In genomic region chr12:52171950-52172512, GRCh38 we compare ENCODE assay signal across 9 cellular contexts. TPM values are rescaled to one million over a fixed set of nuclear protein-coding genes. Genes with fewer than 3 reads are reported as not detected.
DNase-seq lines count a peak whose midpoint lies in the region; ATAC-seq and TF ChIP-seq lines count a peak whose summit lies in the region.
"Had no signal": no experiment of that assay in that cellular context is flagged by ENCODE, and none has a peak within 500 bp of the region (broad histone marks: within the 10 kb centered on the region; RNA-seq: fewer than 3 reads in every experiment).

No MANE protein-coding gene starts in this region.

- peaks cover 29% of the 10 kb centered on the region for H3K4me1 Mint-ChIP-seq in HFFc6 (ENCODE audit: low read depth)

- peak; percentile 69 for TF ChIP-seq CTCF in HFFc6 (IDR thresholded peaks at IDR 0.05)

- H3K9me3 Mint-ChIP-seq in HFFc6, result no peaks in the 10 kb centered on the region
- H3K9me3 Mint-ChIP-seq: activated T-helper 1 cell treated with anti-CD3 and anti-CD28 coated beads, Interleukin-12 subunit alpha, Interleukin-12 subunit beta, Interleukin-2, Interleukin-4 antibody, amounts not matched to agents 30 ng/mL and 10 ng/mL and 1 ng/mL, durations not matched to agents 14 hours and 24 hours and 36 hours had no signal

- no peaks in the 10 kb centered on the region for H3K36me3 Mint-ChIP-seq in HFFc6 (ENCODE audit: low read depth)

- no peak overlapping the region for H3K4me3 Mint-ChIP-seq in HFFc6
- H3K4me3 Mint-ChIP-seq: activated T-helper 1 cell treated with anti-CD3 and anti-CD28 coated beads, Interleukin-12 subunit alpha, Interleukin-12 subunit beta, Interleukin-2, Interleukin-4 antibody, amounts not matched to agents 30 ng/mL and 10 ng/mL and 1 ng/mL, durations not matched to agents 14 hours and 24 hours and 36 hours had no signal

- ATAC-seq in left colon, result peak; percentile 38
- no peak for ATAC-seq in HG03432 (IDR thresholded peaks at IDR 0.05; ENCODE audit: unreplicated experiment)
- no peak for ATAC-seq in HG03097 (IDR thresholded peaks at IDR 0.05; ENCODE audit: low FRiP score, unreplicated experiment)
- no peak for ATAC-seq in HG03045 (IDR thresholded peaks at IDR 0.05; ENCODE audit: unreplicated experiment)

- intact Hi-C loops in left colon (cut with DNase I, micrococcal nuclease), result no loop called here

- H3K27me3 Mint-ChIP-seq in HFFc6 (ENCODE audit: insufficient read depth), result no peaks in the 10 kb centered on the region

- H3K27ac Mint-ChIP-seq in HFFc6, result no peak overlapping the region
- H3K27ac Mint-ChIP-seq: activated T-helper 1 cell treated with anti-CD3 and anti-CD28 coated beads, Interleukin-12 subunit alpha, Interleukin-12 subunit beta, Interleukin-2, Interleukin-4 antibody, amounts not matched to agents 30 ng/mL and 10 ng/mL and 1 ng/mL, durations not matched to agents 14 hours and 24 hours and 36 hours had no signal

- DNase-seq in DMS53 (lab: John Stamatoyannopoulos, UW) (peak; percentile 92), HFFc6 (peak; percentile 18), UCSD-AML1 (lab: John Stamatoyannopoulos, UW; ENCODE audit: unreplicated experiment) (peak; percentile 57), left colon (peak in 1 of 2 donors; percentile 57), AG08395 (ENCODE audit: low spot score) (no peak)

RNA-seq across cellular contexts. Expression of gene KRT80, which starts 19.8 kb away (rescaled TPM):
- total RNA-seq in HFFc6 (2021; fragmentation: NEBNext Ultra II Directional; extraction: Animal tissue kit (Norgen Biotek cat#: 25700)), result 1 to 10 TPM; 2.3 to 3.7 (median 2.8) TPM
- 1 to 10 TPM in 1 of 2 donors, not detected in 1; 1.1 TPM for total RNA-seq in left colon
- total RNA-seq: activated T-helper 1 cell treated with anti-CD3 and anti-CD28 coated beads, Interleukin-12 subunit alpha, Interleukin-12 subunit beta, Interleukin-2, Interleukin-4 antibody, amounts not matched to agents 30 ng/mL and 10 ng/mL and 1 ng/mL, durations not matched to agents 14 hours and 24 hours and 36 hours had no signal
